Comparison of ENCODE assay signal across 9 cellular contexts in the genomic region with DNA sequence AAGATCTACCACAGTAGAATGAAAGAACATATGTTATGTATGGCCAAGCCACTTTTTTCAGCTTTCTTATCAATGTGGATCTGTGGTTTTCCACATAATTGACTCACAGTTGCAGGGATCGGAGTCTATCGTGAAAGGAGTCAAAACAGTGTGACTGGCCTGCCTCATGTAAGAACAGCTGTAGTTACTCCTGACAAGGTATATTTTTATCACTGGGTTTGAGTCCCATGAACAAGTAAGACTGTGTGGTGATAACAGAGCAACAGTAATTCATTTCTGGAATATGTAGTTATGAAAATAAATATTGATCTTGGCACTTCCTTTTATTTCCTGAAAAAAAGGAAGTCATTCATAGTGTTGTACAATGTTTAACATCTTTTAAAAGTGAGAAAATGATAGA.
DNase-seq lines count a peak whose midpoint lies in the region; ATAC-seq, FAIRE-seq and TF ChIP-seq lines count a peak whose summit lies in the region.
"Had no signal": no experiment of that assay in that cellular context is flagged by ENCODE, and none has a peak within 500 bp of the region (broad histone marks: within the 10 kb centered on the region; RNA-seq: fewer than 3 reads in every experiment).

No MANE protein-coding gene starts in this region.

- no peak overlapping the region for H3K4me3 ChIP-seq in CD8-positive, alpha-beta memory T cell (ENCODE audit: low read length)
- H3K4me3 ChIP-seq in IMR-90 (ENCODE audit: insufficient read depth, low read depth, low read length) (no peak overlapping the region), kidney (ENCODE audit: low read length in 2 of 2) (no peak overlapping the region)

- CTCF ChIA-PET in CD8-positive, alpha-beta memory T cell (lab: Charles Lee), result interaction anchor here (1.0 to 1.8 kb wide), 2 partner anchors 12 to 569 kb away, joined by 4 to 6 read pairs; no protein-coding TSS in a partner anchor
- CTCF ChIA-PET in IMR-90 (lab: Yijun Ruan, JAX), result no interaction called here

- no peak overlapping the region for H2BK20ac ChIP-seq in IMR-90 (ENCODE audit: low read depth, low read length)

- no peak overlapping the region for H3K4ac ChIP-seq in IMR-90 (ENCODE audit: low read depth, low read length)

- no peak overlapping the region for H2BK120ac ChIP-seq in IMR-90 (ENCODE audit: low read depth, low read length)

- FAIRE-seq in kidney (lab: Jason Lieb, UNC), result peak; percentile 39

- dilution Hi-C loops in IMR-90 (cut with HindIII; ENCODE audit: low sequenced_read_pairs, unreplicated experiment), result no loop called here

- BruUV-seq in IMR-90 (replicated peaks; lab: Mats Ljungman, UMichigan), result no TSS peak

- no peak overlapping the region for H3K56ac ChIP-seq in IMR-90 (ENCODE audit: extremely low read depth, insufficient read depth, low read length)

- no peak overlapping the region for H4K91ac ChIP-seq in IMR-90 (ENCODE audit: insufficient read depth, low read depth, low read length)

- no peak for DNase-seq in CD8-positive, alpha-beta memory T cell
- DNase-seq in IMR-90, result peak; percentile 69
- DNase-seq in activated naive CD8-positive, alpha-beta T cell treated with anti-CD3 and anti-CD28 coated beads, Interleukin-2, amount 10 ng/mL, durations not matched to agents 7 days and 5 days, result no peak
- no peak for DNase-seq in kidney
- DNase-seq in ecto neural progenitor cell (ENCODE audit: low spot score), result no peak
- DNase-seq in effector CD4-positive, alpha-beta T cell, result no peak
- DNase-seq: left cardiac atrium had no signal

- peaks cover 16% of the 10 kb centered on the region for H3K36me3 ChIP-seq in CD8-positive, alpha-beta memory T cell (ENCODE audit: insufficient read depth, low read length)
- peaks cover 12% of the 10 kb centered on the region for H3K36me3 ChIP-seq in IMR-90 (ENCODE audit: control insufficient read depth, insufficient read depth, low read length)
- peaks cover 4 to 11% of the 10 kb centered on the region in 2 donors for H3K36me3 ChIP-seq in kidney (ENCODE audit: control insufficient read depth in 1 of 2, insufficient read depth in 2 of 2, low read length in 2 of 2)

- no peak overlapping the region for H3K9ac ChIP-seq in IMR-90 (ENCODE audit: low read depth, low read length)
- H3K9ac ChIP-seq in kidney (ENCODE audit: low read length in 2 of 2), result no peak overlapping the region

- no peaks in the 10 kb centered on the region for H3K27me3 Mint-ChIP-seq in CD8-positive, alpha-beta memory T cell
- no peaks in the 10 kb centered on the region for H3K27me3 Mint-ChIP-seq in activated naive CD8-positive, alpha-beta T cell treated with anti-CD3 and anti-CD28 coated beads, Interleukin-2, amount 10 ng/mL, durations not matched to agents 7 days and 5 days

- TF ChIP-seq CTCF in IMR-90 (conservative IDR thresholded peaks at IDR 0.05; ENCODE audit: low read depth, low read length) (no peak), kidney (IDR thresholded peaks at IDR 0.05; ENCODE audit: borderline replicate concordance, extremely low read depth, insufficient read depth) (no peak)

- H2BK15ac ChIP-seq in IMR-90 (ENCODE audit: low read depth, low read length), result no peak overlapping the region

- no peak for TF ChIP-seq POLR2A in IMR-90 (IDR thresholded peaks at IDR 0.05; ENCODE audit: low read depth, low read length)

- H3K36me3 Mint-ChIP-seq in CD8-positive, alpha-beta memory T cell, result peaks cover 3 to 38% (median 12%) of the 10 kb centered on the region in 3 donors
- peaks cover 28% of the 10 kb centered on the region for H3K36me3 Mint-ChIP-seq in activated naive CD8-positive, alpha-beta T cell treated with anti-CD3 and anti-CD28 coated beads, Interleukin-2, amount 10 ng/mL, durations not matched to agents 7 days and 5 days

- H3K9me3 ChIP-seq in CD8-positive, alpha-beta memory T cell (ENCODE audit: low read length), result no peaks in the 10 kb centered on the region
- H3K9me3 ChIP-seq in IMR-90 (ENCODE audit: control insufficient read depth, insufficient read depth, low read length) (no peaks in the 10 kb centered on the region), kidney (ENCODE audit: control insufficient read depth in 1 of 2, low read length in 2 of 2) (no peaks in the 10 kb centered on the region)

- WGBS in IMR-90 (ENCODE audit: extremely low coverage in 2 of 2, insufficient read length in 1 of 2), 2 experiments, result no CpG with 5 or more reads among the region's 2 CpGs

- intact Hi-C loops in IMR-90 (cut with micrococcal nuclease), result no loop called here
- intact Hi-C loops in kidney (cut with DNase I), result no loop called here

- H4K8ac ChIP-seq in IMR-90 (ENCODE audit: low read depth in 2 of 2, low read length in 2 of 2), result no peak overlapping the region

- H3K4me1 ChIP-seq in CD8-positive, alpha-beta memory T cell (ENCODE audit: insufficient read depth, low read length), result peaks cover 51% of the 10 kb centered on the region
- H3K4me1 ChIP-seq in IMR-90 (ENCODE audit: control insufficient read depth, insufficient read depth, low read length) (no peaks in the 10 kb centered on the region; the same call in 1 of the 2 replicates), kidney (ENCODE audit: control insufficient read depth in 1 of 2, insufficient read depth in 1 of 2, low read depth in 1 of 2, low read length in 2 of 2) (no peaks in the 10 kb centered on the region)

- H3K9me1 ChIP-seq in IMR-90 (ENCODE audit: insufficient read depth, low read length), result peaks cover 6% of the 10 kb centered on the region; the same call in 1 of the 2 replicates

- ATAC-seq in IMR-90 (ENCODE audit: low read depth) (peak; percentile 32), HG03520 (IDR thresholded peaks at IDR 0.05; ENCODE audit: unreplicated experiment) (no peak), GM21367 (IDR thresholded peaks at IDR 0.05; ENCODE audit: unreplicated experiment) (no peak)
- ATAC-seq in activated naive CD8-positive, alpha-beta T cell treated with anti-CD3 and anti-CD28 coated beads, Interleukin-2, amount 10 ng/mL, durations not matched to agents 7 days and 5 days (ENCODE audit: low read depth), result no peak

- in situ Hi-C loops in IMR-90 (cut with MboI; ENCODE audit: low sequenced_read_pairs), result loop anchor here (25.0 kb wide), 1 partner anchor 905 kb away; no protein-coding TSS in a partner anchor

- no peak overlapping the region for H3K14ac ChIP-seq in IMR-90 (replicated peaks; ENCODE audit: low read depth, low read length)

- H2AK5ac ChIP-seq in IMR-90 (ENCODE audit: low read depth, low read length), result no peak overlapping the region

- H2AFZ ChIP-seq in IMR-90 (replicated peaks; ENCODE audit: low read length, poor library complexity), result no peak overlapping the region

- H3K9me3 Mint-ChIP-seq in CD8-positive, alpha-beta memory T cell, result no peaks in the 10 kb centered on the region
- no peaks in the 10 kb centered on the region for H3K9me3 Mint-ChIP-seq in activated naive CD8-positive, alpha-beta T cell treated with anti-CD3 and anti-CD28 coated beads, Interleukin-2, amount 10 ng/mL, durations not matched to agents 7 days and 5 days

- POLR2A ChIA-PET in CD8-positive, alpha-beta memory T cell (lab: Charles Lee), result interaction anchor here (0.7 kb wide), 1 partner anchor 908 kb away, joined by 3 read pairs; no protein-coding TSS in a partner anchor
- POLR2A ChIA-PET in IMR-90 (lab: Charles Lee; ENCODE audit: unreplicated experiment), result no interaction called here
- POLR2A ChIA-PET in activated naive CD8-positive, alpha-beta T cell treated with anti-CD3 and anti-CD28 coated beads, Interleukin-2, amount 10 ng/mL, durations not matched to agents 7 days and 5 days (lab: Charles Lee), result no interaction called here

- H2AK9ac ChIP-seq in IMR-90 (replicated peaks; ENCODE audit: low read depth, low read length, poor library complexity), result no peak overlapping the region

- no peaks in the 10 kb centered on the region; the same call in 1 of the 2 replicates for H4K20me1 ChIP-seq in IMR-90 (ENCODE audit: insufficient read depth, low read length)

- H3K27ac Mint-ChIP-seq in CD8-positive, alpha-beta memory T cell, result peak overlapping the region; percentile 43 to 97 (median 86)
- H3K27ac Mint-ChIP-seq in activated naive CD8-positive, alpha-beta T cell treated with anti-CD3 and anti-CD28 coated beads, Interleukin-2, amount 10 ng/mL, durations not matched to agents 7 days and 5 days, result peak overlapping the region; percentile 66

- H3K79me1 ChIP-seq in IMR-90 (ENCODE audit: low read depth in 1 of 2, low read length in 2 of 2), result peaks cover 6 to 15% of the 10 kb centered on the region in 2 experiments; a peak in 2 of 4 replicates

- no peak overlapping the region for H3K23ac ChIP-seq in IMR-90 (ENCODE audit: low read depth, low read length)

- no peak overlapping the region for H4K5ac ChIP-seq in IMR-90 (ENCODE audit: low read depth, low read length)

- no peak overlapping the region for H3K27ac ChIP-seq in CD8-positive, alpha-beta memory T cell (ENCODE audit: low read depth, low read length)
- no peak overlapping the region for H3K27ac ChIP-seq in IMR-90 (ENCODE audit: insufficient read depth, low read length)
- H3K27ac ChIP-seq in kidney (ENCODE audit: low read depth in 2 of 2, low read length in 2 of 2), result no peak overlapping the region

- H3K4me2 ChIP-seq in IMR-90 (ENCODE audit: low read depth, low read length), result no peak overlapping the region

- no peak overlapping the region for H3K18ac ChIP-seq in IMR-90 (ENCODE audit: low read depth, low read length)

- H2BK5ac ChIP-seq in IMR-90 (ENCODE audit: low read depth, low read length, poor library complexity, severe bottlenecking), result no peak overlapping the region

- H3K27me3 ChIP-seq in CD8-positive, alpha-beta memory T cell (ENCODE audit: insufficient read depth, low read length, poor library complexity, severe bottlenecking), result no peaks in the 10 kb centered on the region
- H3K27me3 ChIP-seq in IMR-90 (ENCODE audit: control insufficient read depth, insufficient read depth, low read length), result no peaks in the 10 kb centered on the region

- peaks cover 67 to 98% (median 83%) of the 10 kb centered on the region in 3 donors for H3K4me1 Mint-ChIP-seq in CD8-positive, alpha-beta memory T cell
- H3K4me1 Mint-ChIP-seq in activated naive CD8-positive, alpha-beta T cell treated with anti-CD3 and anti-CD28 coated beads, Interleukin-2, amount 10 ng/mL, durations not matched to agents 7 days and 5 days, result peaks cover 48% of the 10 kb centered on the region

- no peak for TF ChIP-seq RAD21 in IMR-90 (IDR thresholded peaks at IDR 0.05; ENCODE audit: low read length)

- H3K4me3 Mint-ChIP-seq in CD8-positive, alpha-beta memory T cell, result peak overlapping the region in 6 of 7 donors; percentile 0 to 50 (median 7)
- peak overlapping the region; percentile 46 for H3K4me3 Mint-ChIP-seq in activated naive CD8-positive, alpha-beta T cell treated with anti-CD3 and anti-CD28 coated beads, Interleukin-2, amount 10 ng/mL, durations not matched to agents 7 days and 5 days

TF ChIP-seq in IMR-90, 13 proteins besides CTCF, POLR2A, EP300 and RAD21 (continues in another document):
- TF ChIP-seq RCOR1 (IDR thresholded peaks at IDR 0.05; ENCODE audit: insufficient replicate concordance, low read length) (no peak), RFX5 (IDR thresholded peaks at IDR 0.05; ENCODE audit: low read depth, low read length) (no peak), NFE2L2 (IDR thresholded peaks at IDR 0.05; ENCODE audit: low read depth, low read length) (no peak)
